ENCODE assay signal across 21 cellular contexts in the genomic region with DNA sequence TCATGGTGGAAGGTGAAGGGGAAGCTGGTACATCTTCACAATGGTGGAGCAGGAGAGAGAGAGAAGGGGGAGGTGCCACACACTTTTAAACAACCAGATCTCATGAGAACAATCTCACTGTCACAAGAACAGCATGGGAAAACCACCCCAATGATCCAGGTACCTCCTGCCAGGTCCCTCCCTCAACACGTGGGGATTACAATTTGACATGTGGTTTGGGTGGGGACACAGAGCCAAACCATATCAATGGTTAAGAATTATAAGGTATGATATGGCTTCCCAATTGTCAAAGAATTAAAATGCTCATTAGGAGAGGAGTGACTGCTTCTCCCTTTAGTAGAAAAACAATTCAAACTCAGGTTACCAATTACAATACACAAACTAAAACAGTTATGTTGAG.
"Had no signal": no experiment of that assay in that cellular context is flagged by ENCODE, and none has a peak within 500 bp of the region (broad histone marks: within the 10 kb centered on the region; RNA-seq: fewer than 3 reads in every experiment).

No MANE protein-coding gene starts in this region.

- ATAC-seq: activated T-cell treated with anti-CD3 and anti-CD28 coated beads, Interleukin-2, amount 50 U/mL, for 4 hours; body of pancreas; mucosa of descending colon; stimulated activated naive CD8-positive, alpha-beta T cell treated with anti-CD3 and anti-CD28 coated beads, Interleukin-15, Interleukin-2, amounts not matched to agents 100 U/mL and 50 U/mL, for 24 hours; T-cell had no signal

- H3K9ac ChIP-seq: neural progenitor cell, parathyroid adenoma had no signal

- H3K9me3 Mint-ChIP-seq: activated naive CD4-positive, alpha-beta T cell treated with anti-CD3 and anti-CD28 coated beads for 36 hours; activated T-cell treated with anti-CD3 and anti-CD28 coated beads, Interleukin-2, amount 50 U/mL, for 4 hours; naive B cell; neural progenitor cell; T-cell had no signal

- H3K27ac ChIP-seq: body of pancreas, neural progenitor cell, parathyroid adenoma, transverse colon, vagina had no signal

- H3K27me3 ChIP-seq: body of pancreas, neural progenitor cell, transverse colon, vagina had no signal

- H2AFZ ChIP-seq: neural progenitor cell, parathyroid adenoma had no signal

- H3K36me3 Mint-ChIP-seq: naive B cell had no signal

- H3K4me1 Mint-ChIP-seq: naive B cell, T-cell had no signal

- H3K79me2 ChIP-seq: parathyroid adenoma had no signal

- H3K27me3 Mint-ChIP-seq: naive B cell, T-cell had no signal

- DNase-seq: activated CD4-positive, alpha-beta T cell treated with anti-CD3 and anti-CD28 coated beads, Interleukin-2, amount 50 U/mL, for 1 hour; activated CD4-positive, CD25-positive, alpha-beta regulatory T cell treated with anti-CD3 and anti-CD28 coated beads, Interleukin-2, amount 50 U/mL, for 72 hours; activated CD8-positive, alpha-beta memory T cell treated with anti-CD3 and anti-CD28 coated beads, Interleukin-2, amount 50 U/mL, for 4 hours; activated naive CD4-positive, alpha-beta T cell treated with anti-CD3 and anti-CD28 coated beads for 36 hours; activated T-cell treated with anti-CD3 and anti-CD28 coated beads, Interleukin-2, amount 50 U/mL, for 4 hours; body of pancreas; erythroblast; foreskin melanocyte; head of caudate nucleus; mucosa of descending colon; naive B cell; stimulated activated CD4-positive, alpha-beta T cell treated with anti-CD3 and anti-CD28 coated beads, Interleukin-2, amount 100 ng/mL, for 24 hours; stimulated activated naive CD8-positive, alpha-beta T cell treated with anti-CD3 and anti-CD28 coated beads, Interleukin-15, Interleukin-2, amounts not matched to agents 100 U/mL and 50 U/mL, for 24 hours; T-cell; T-helper 9 cell; transverse colon had no signal

- H3K4me2 ChIP-seq: neural progenitor cell had no signal

- H3K4me1 ChIP-seq: neural progenitor cell, parathyroid adenoma, transverse colon, vagina had no signal

- H3K4me3 ChIP-seq: body of pancreas, coronary artery, mucosa of descending colon, neural progenitor cell, transverse colon, vagina had no signal

- FAIRE-seq: keratinocyte had no signal

- H3K9me3 ChIP-seq: body of pancreas, mucosa of descending colon, transverse colon, vagina had no signal

- H3K4me3 Mint-ChIP-seq: activated naive CD4-positive, alpha-beta T cell treated with anti-CD3 and anti-CD28 coated beads for 36 hours; activated T-cell treated with anti-CD3 and anti-CD28 coated beads, Interleukin-2, amount 50 U/mL, for 4 hours; naive B cell; neural progenitor cell; T-cell had no signal

- H3K36me3 ChIP-seq: neural progenitor cell, transverse colon had no signal

- H3K27ac Mint-ChIP-seq: activated naive CD4-positive, alpha-beta T cell treated with anti-CD3 and anti-CD28 coated beads for 36 hours; neural progenitor cell; T-cell had no signal
